ENCODE assay signal across 9 cellular contexts in genomic region chr1:206505702-206506375, GRCh38. TPM values are rescaled to one million over a fixed set of nuclear protein-coding genes. Genes with fewer than 3 reads are reported as not detected.
DNase-seq lines count a peak whose midpoint lies in the region; FAIRE-seq and TF ChIP-seq lines count a peak whose summit lies in the region.
"Had no signal": no experiment of that assay in that cellular context is flagged by ENCODE, and none has a peak within 500 bp of the region (broad histone marks: within the 10 kb centered on the region; RNA-seq: fewer than 3 reads in every experiment).

No MANE protein-coding gene starts in this region.

- H3K9ac ChIP-seq in kidney (ENCODE audit: low read length in 2 of 2): no peak overlapping the region

- TF ChIP-seq CTCF in GM12872 (IDR thresholded peaks at IDR 0.05; ENCODE audit: insufficient read depth, low read depth, low read length) (peak; percentile 58), kidney (IDR thresholded peaks at IDR 0.05; ENCODE audit: borderline replicate concordance, extremely low read depth, insufficient read depth) (peak; percentile 38)

- peak overlapping the region; percentile 75 for H3K4me3 Mint-ChIP-seq in activated T-helper 2 cell treated with anti-CD3 and anti-CD28 coated beads, Interferon-gamma antibody, Interleukin-2, Interleukin-4, amounts not matched to agents 10 μg/mL and 5 μg/mL and 100 μg/mL, durations not matched to agents 14 hours and 24 hours and 36 hours (ENCODE audit: low read depth)

- peaks cover 18% of the 10 kb centered on the region for H3K27me3 Mint-ChIP-seq in activated T-helper 2 cell treated with anti-CD3 and anti-CD28 coated beads, Interferon-gamma antibody, Interleukin-2, Interleukin-4, amounts not matched to agents 10 μg/mL and 5 μg/mL and 100 μg/mL, durations not matched to agents 14 hours and 24 hours and 36 hours (ENCODE audit: low read depth)

- peaks cover 6 to 18% of the 10 kb centered on the region in 2 donors for H3K4me1 ChIP-seq in kidney (ENCODE audit: control insufficient read depth in 1 of 2, insufficient read depth in 1 of 2, low read depth in 1 of 2, low read length in 2 of 2)

- no peaks in the 10 kb centered on the region for H3K36me3 ChIP-seq in kidney (ENCODE audit: control insufficient read depth in 1 of 2, insufficient read depth in 2 of 2, low read length in 2 of 2)

- no peaks in the 10 kb centered on the region for H3K9me3 Mint-ChIP-seq in activated T-helper 2 cell treated with anti-CD3 and anti-CD28 coated beads, Interferon-gamma antibody, Interleukin-2, Interleukin-4, amounts not matched to agents 10 μg/mL and 5 μg/mL and 100 μg/mL, durations not matched to agents 14 hours and 24 hours and 36 hours
- H3K9me3 Mint-ChIP-seq: dendritic cell treated with granulocyte-macrophage colony-stimulating factor and Interleukin-4, amounts not matched to agents 40 ng/mL and 50 ng/mL, for 4 days had no signal

- peak; percentile 48 for DNase-seq in AG08395 (ENCODE audit: low spot score)
- DNase-seq in activated T-helper 2 cell treated with anti-CD3 and anti-CD28 coated beads, Interferon-gamma antibody, Interleukin-2, Interleukin-4, amounts not matched to agents 10 μg/mL and 5 μg/mL and 100 μg/mL, durations not matched to agents 14 hours and 24 hours and 36 hours (ENCODE audit: low spot score): no peak
- DNase-seq in kidney: no peak
- no peak for DNase-seq in NCI-H2029 (lab: John Stamatoyannopoulos, UW)
- DNase-seq in nucleus accumbens (lab: John Stamatoyannopoulos, UW): no peak
- no peak for DNase-seq in retina
- no peak for DNase-seq in NK-92 treated with Interleukin-12 subunit alpha and Interleukin-12 subunit beta, amount 100 ng/mL, for 24 hours (lab: John Stamatoyannopoulos, UW)

- H3K36me3 Mint-ChIP-seq in activated T-helper 2 cell treated with anti-CD3 and anti-CD28 coated beads, Interferon-gamma antibody, Interleukin-2, Interleukin-4, amounts not matched to agents 10 μg/mL and 5 μg/mL and 100 μg/mL, durations not matched to agents 14 hours and 24 hours and 36 hours (ENCODE audit: low read depth): peaks cover 6% of the 10 kb centered on the region

- no peak overlapping the region for H3K27ac Mint-ChIP-seq in activated T-helper 2 cell treated with anti-CD3 and anti-CD28 coated beads, Interferon-gamma antibody, Interleukin-2, Interleukin-4, amounts not matched to agents 10 μg/mL and 5 μg/mL and 100 μg/mL, durations not matched to agents 14 hours and 24 hours and 36 hours

- no peak overlapping the region for H3K27ac ChIP-seq in kidney (ENCODE audit: low read depth in 2 of 2, low read length in 2 of 2)

- peaks cover 30% of the 10 kb centered on the region for H3K4me1 Mint-ChIP-seq in activated T-helper 2 cell treated with anti-CD3 and anti-CD28 coated beads, Interferon-gamma antibody, Interleukin-2, Interleukin-4, amounts not matched to agents 10 μg/mL and 5 μg/mL and 100 μg/mL, durations not matched to agents 14 hours and 24 hours and 36 hours (ENCODE audit: low read depth)

- no peaks in the 10 kb centered on the region for H3K9me3 ChIP-seq in kidney (ENCODE audit: control insufficient read depth in 1 of 2, low read length in 2 of 2)

- FAIRE-seq in kidney (lab: Jason Lieb, UNC): no peak

- peak overlapping the region in 1 of 2 donors; percentile 65 for H3K4me3 ChIP-seq in kidney (ENCODE audit: low read length in 2 of 2)

- intact Hi-C loops in activated T-helper 2 cell treated with anti-CD3 and anti-CD28 coated beads, Interferon-gamma antibody, Interleukin-2, Interleukin-4, amounts not matched to agents 10 μg/mL and 5 μg/mL and 100 μg/mL, durations not matched to agents 14 hours and 24 hours and 36 hours (cut with micrococcal nuclease): loop anchor here (2.0 to 5.0 kb wide), 3 partner anchors 39 to 156 kb away; no protein-coding TSS in a partner anchor
- intact Hi-C loops in kidney (cut with DNase I): no loop called here

RNA-seq across cellular contexts. Expression of gene RASSF5, which starts 1.5 kb away (rescaled TPM):
- total RNA-seq in activated T-helper 2 cell treated with anti-CD3 and anti-CD28 coated beads, Interferon-gamma antibody, Interleukin-2, Interleukin-4, amounts not matched to agents 10 μg/mL and 5 μg/mL and 100 μg/mL, durations not matched to agents 14 hours and 24 hours and 36 hours: 180 and 182 TPM in 2 replicates
- 18.8 TPM for total RNA-seq in kidney
- 2.4 TPM for polyA plus RNA-seq in kidney (ENCODE audit: insufficient read depth, low read depth, low replicate concordance)

RNA-seq across cellular contexts. Expression of gene IKBKE, which starts 35.6 kb away (rescaled TPM):
- 33.8 and 33.9 TPM in 2 replicates for total RNA-seq in activated T-helper 2 cell treated with anti-CD3 and anti-CD28 coated beads, Interferon-gamma antibody, Interleukin-2, Interleukin-4, amounts not matched to agents 10 μg/mL and 5 μg/mL and 100 μg/mL, durations not matched to agents 14 hours and 24 hours and 36 hours
- 14.5 TPM for total RNA-seq in kidney
- polyA plus RNA-seq in kidney (ENCODE audit: insufficient read depth, low read depth, low replicate concordance): 3.4 TPM
